15 cellular contexts compared by ENCODE assay signal in the genomic region with DNA sequence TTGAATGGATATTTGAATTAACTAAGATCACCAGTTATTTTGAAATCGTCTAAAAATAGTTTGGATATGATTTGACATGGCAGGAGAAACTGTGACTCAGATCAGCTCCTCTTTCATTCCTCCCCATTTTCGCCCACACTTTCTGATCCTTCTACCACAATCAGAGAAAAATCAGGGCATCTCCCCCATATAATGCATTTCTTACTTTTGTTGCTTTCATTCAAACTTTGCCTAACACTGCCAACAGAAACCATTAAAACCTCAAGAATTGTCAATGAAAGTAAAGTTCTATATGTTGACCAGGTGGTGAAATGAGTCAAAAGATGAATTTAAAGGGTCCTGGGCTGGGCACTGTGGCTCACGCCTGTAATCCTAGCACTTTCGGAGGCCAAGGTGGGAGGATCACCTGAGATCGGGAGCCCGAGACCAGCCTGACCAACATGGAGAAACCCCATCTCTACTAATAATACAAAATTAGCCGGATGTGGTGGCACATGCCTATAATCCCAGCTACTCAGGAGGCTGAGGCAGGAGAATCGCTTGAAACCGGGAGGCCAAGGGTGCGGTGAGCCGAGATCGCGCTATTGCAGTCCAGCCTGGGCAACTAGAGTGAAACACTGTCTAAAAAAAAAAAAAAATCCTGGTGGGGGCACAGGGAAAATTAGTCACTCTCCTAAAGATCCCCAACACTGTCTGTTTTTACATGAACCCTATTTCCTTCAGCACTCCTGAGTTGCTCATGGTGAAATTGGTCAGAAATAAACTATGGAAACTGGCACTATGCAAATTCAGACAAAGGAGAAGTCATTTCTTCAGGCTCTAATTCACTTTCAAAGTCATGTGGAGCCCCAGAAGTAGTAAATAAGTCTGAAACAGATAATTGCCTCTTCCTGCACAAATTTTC.
DNase-seq lines count a peak whose midpoint lies in the region; ATAC-seq and TF ChIP-seq lines count a peak whose summit lies in the region.
"Had no signal": no experiment of that assay in that cellular context is flagged by ENCODE, and none has a peak within 500 bp of the region (broad histone marks: within the 10 kb centered on the region; RNA-seq: fewer than 3 reads in every experiment).

No MANE protein-coding gene starts in this region.

- no peak for TF ChIP-seq CTCF in GM10248 (IDR thresholded peaks at IDR 0.05; ENCODE audit: control extremely low read depth, extremely low read depth, low read depth, missing control alignments)

- CTCF ChIA-PET in GM10248 (lab: Yijun Ruan, JAX): interaction anchor here (1.0 kb wide), 1 partner anchor 21 kb away, joined by 3 read pairs; no protein-coding TSS in a partner anchor

- no peaks in the 10 kb centered on the region for H3K36me3 Mint-ChIP-seq in activated naive CD8-positive, alpha-beta T cell treated with anti-CD3 and anti-CD28 coated beads, Interleukin-2, amount 50 U/mL, for 24 hours (ENCODE audit: low read depth)
- H3K36me3 Mint-ChIP-seq in activated naive CD8-positive, alpha-beta T cell treated with anti-CD3 and anti-CD28 coated beads for 36 hours: no peaks in the 10 kb centered on the region
- H3K36me3 Mint-ChIP-seq in activated T-helper 17 cell treated with anti-CD3 and anti-CD28 coated beads, Interleukin-2, amount 50 U/mL, for 72 hours (ENCODE audit: low read depth): no peaks in the 10 kb centered on the region
- no peaks in the 10 kb centered on the region for H3K36me3 Mint-ChIP-seq in stimulated activated effector memory CD8-positive, alpha-beta T cell treated with anti-CD3 and anti-CD28 coated beads, Interleukin-12 subunit alpha, Interleukin-12 subunit beta, amount 100 ng/mL, for 72 hours
- H3K36me3 Mint-ChIP-seq: brain had no signal

- H3K9me3 Mint-ChIP-seq in activated naive CD8-positive, alpha-beta T cell treated with anti-CD3 and anti-CD28 coated beads, Interleukin-2, amount 50 U/mL, for 24 hours: no peaks in the 10 kb centered on the region
- H3K9me3 Mint-ChIP-seq in activated naive CD8-positive, alpha-beta T cell treated with anti-CD3 and anti-CD28 coated beads for 36 hours: no peaks in the 10 kb centered on the region
- no peaks in the 10 kb centered on the region for H3K9me3 Mint-ChIP-seq in activated T-helper 17 cell treated with anti-CD3 and anti-CD28 coated beads, Interleukin-2, amount 50 U/mL, for 72 hours
- H3K9me3 Mint-ChIP-seq in stimulated activated effector memory CD8-positive, alpha-beta T cell treated with anti-CD3 and anti-CD28 coated beads, Interleukin-12 subunit alpha, Interleukin-12 subunit beta, amount 100 ng/mL, for 72 hours: no peaks in the 10 kb centered on the region
- H3K9me3 Mint-ChIP-seq: stimulated activated naive CD8-positive, alpha-beta T cell treated with anti-CD3 and anti-CD28 coated beads, Interleukin-15, Interleukin-2, amounts not matched to agents 100 ng/mL and 50 ng/mL, for 24 hours had no signal

- POLR2A ChIA-PET in GM10248 (lab: Yijun Ruan, JAX): no interaction called here

- peaks cover 15% of the 10 kb centered on the region for H3K27me3 Mint-ChIP-seq in activated naive CD8-positive, alpha-beta T cell treated with anti-CD3 and anti-CD28 coated beads, Interleukin-2, amount 50 U/mL, for 24 hours
- H3K27me3 Mint-ChIP-seq in activated naive CD8-positive, alpha-beta T cell treated with anti-CD3 and anti-CD28 coated beads for 36 hours: peaks cover 9% of the 10 kb centered on the region
- H3K27me3 Mint-ChIP-seq in activated T-helper 17 cell treated with anti-CD3 and anti-CD28 coated beads, Interleukin-2, amount 50 U/mL, for 72 hours: peaks cover 19% of the 10 kb centered on the region

- DNase-seq in activated naive CD8-positive, alpha-beta T cell treated with anti-CD3 and anti-CD28 coated beads, Interleukin-2, amount 50 U/mL, for 24 hours: peak; percentile 1
- no peak for DNase-seq in activated naive CD8-positive, alpha-beta T cell treated with anti-CD3 and anti-CD28 coated beads for 36 hours
- peak in 1 of 2 donors; percentile 53 for DNase-seq in stimulated activated effector memory CD8-positive, alpha-beta T cell treated with anti-CD3 and anti-CD28 coated beads, Interleukin-12 subunit alpha, Interleukin-12 subunit beta, amount 100 ng/mL, for 72 hours (ENCODE audit: low spot score in 2 of 2)
- DNase-seq in GM10248 (ENCODE audit: extremely low spot score) (no peak), kidney tubule cell (ENCODE audit: low spot score) (no peak)
- DNase-seq in activated CD8-positive, alpha-beta memory T cell treated with anti-CD3 and anti-CD28 coated beads, Interleukin-2, amount 50 U/mL, for 48 hours: no peak
- DNase-seq: GOT3, KBM-7, pancreas, PC-9 had no signal

- H3K4me3 Mint-ChIP-seq in activated naive CD8-positive, alpha-beta T cell treated with anti-CD3 and anti-CD28 coated beads, Interleukin-2, amount 50 U/mL, for 24 hours: no peak overlapping the region
- H3K4me3 Mint-ChIP-seq in activated naive CD8-positive, alpha-beta T cell treated with anti-CD3 and anti-CD28 coated beads for 36 hours: no peak overlapping the region
- H3K4me3 Mint-ChIP-seq in activated T-helper 17 cell treated with anti-CD3 and anti-CD28 coated beads, Interleukin-2, amount 50 U/mL, for 72 hours: no peak overlapping the region
- H3K4me3 Mint-ChIP-seq in stimulated activated effector memory CD8-positive, alpha-beta T cell treated with anti-CD3 and anti-CD28 coated beads, Interleukin-12 subunit alpha, Interleukin-12 subunit beta, amount 100 ng/mL, for 72 hours: no peak overlapping the region
- H3K4me3 Mint-ChIP-seq: B cell; stimulated activated naive CD8-positive, alpha-beta T cell treated with anti-CD3 and anti-CD28 coated beads, Interleukin-15, Interleukin-2, amounts not matched to agents 100 ng/mL and 50 ng/mL, for 24 hours had no signal

- ATAC-seq in activated naive CD8-positive, alpha-beta T cell treated with anti-CD3 and anti-CD28 coated beads, Interleukin-2, amount 50 U/mL, for 24 hours: peak; percentile 75
- ATAC-seq in HG02885 (IDR thresholded peaks at IDR 0.05; ENCODE audit: poor library complexity, unreplicated experiment): peak; percentile 73
- peak; percentile 77 for ATAC-seq in activated T-helper 17 cell treated with anti-CD3 and anti-CD28 coated beads, Interleukin-2, amount 50 U/mL, for 72 hours (replicated peaks)
- peak; percentile 72 for ATAC-seq in stimulated activated effector memory CD8-positive, alpha-beta T cell treated with anti-CD3 and anti-CD28 coated beads, Interleukin-12 subunit alpha, Interleukin-12 subunit beta, amount 100 ng/mL, for 72 hours

- H3K27ac Mint-ChIP-seq in activated naive CD8-positive, alpha-beta T cell treated with anti-CD3 and anti-CD28 coated beads, Interleukin-2, amount 50 U/mL, for 24 hours: no peak overlapping the region
- no peak overlapping the region for H3K27ac Mint-ChIP-seq in activated naive CD8-positive, alpha-beta T cell treated with anti-CD3 and anti-CD28 coated beads for 36 hours
- peak overlapping the region; percentile 9 for H3K27ac Mint-ChIP-seq in activated T-helper 17 cell treated with anti-CD3 and anti-CD28 coated beads, Interleukin-2, amount 50 U/mL, for 72 hours
- no peak overlapping the region for H3K27ac Mint-ChIP-seq in stimulated activated effector memory CD8-positive, alpha-beta T cell treated with anti-CD3 and anti-CD28 coated beads, Interleukin-12 subunit alpha, Interleukin-12 subunit beta, amount 100 ng/mL, for 72 hours
- H3K27ac Mint-ChIP-seq: B cell had no signal

- peaks cover 11% of the 10 kb centered on the region for H3K4me1 Mint-ChIP-seq in activated naive CD8-positive, alpha-beta T cell treated with anti-CD3 and anti-CD28 coated beads, Interleukin-2, amount 50 U/mL, for 24 hours
- peaks cover 9% of the 10 kb centered on the region for H3K4me1 Mint-ChIP-seq in activated naive CD8-positive, alpha-beta T cell treated with anti-CD3 and anti-CD28 coated beads for 36 hours
- peaks cover 2% of the 10 kb centered on the region for H3K4me1 Mint-ChIP-seq in activated T-helper 17 cell treated with anti-CD3 and anti-CD28 coated beads, Interleukin-2, amount 50 U/mL, for 72 hours
- no peaks in the 10 kb centered on the region for H3K4me1 Mint-ChIP-seq in stimulated activated effector memory CD8-positive, alpha-beta T cell treated with anti-CD3 and anti-CD28 coated beads, Interleukin-12 subunit alpha, Interleukin-12 subunit beta, amount 100 ng/mL, for 72 hours
- H3K4me1 Mint-ChIP-seq: B cell had no signal
